In genomic region chr10:56139405-56139804, GRCh38 we compare ENCODE assay signal across 25 cellular contexts.
"Had no signal": no experiment of that assay in that cellular context is flagged by ENCODE, and none has a peak within 500 bp of the region (broad histone marks: within the 10 kb centered on the region; RNA-seq: fewer than 3 reads in every experiment).

No MANE protein-coding gene starts in this region.

- H3K79me2 ChIP-seq: hepatocyte had no signal

- H3K27ac ChIP-seq: breast epithelium, esophagus muscularis mucosa, hepatocyte, left ventricle myocardium inferior, sigmoid colon, thoracic aorta, upper lobe of left lung had no signal

- H3K4me3 Mint-ChIP-seq: activated B cell treated with CpG ODN at 0.5 μM for 24 hours; activated CD4-positive, alpha-beta memory T cell treated with anti-CD3 and anti-CD28 coated beads for 36 hours; activated naive CD4-positive, alpha-beta T cell treated with anti-CD3 and anti-CD28 coated beads for 36 hours; activated naive CD8-positive, alpha-beta T cell treated with anti-CD3 and anti-CD28 coated beads, Interleukin-2, amount 10 ng/mL, durations not matched to agents 7 days and 5 days; central memory CD8-positive, alpha-beta T cell; effector memory CD8-positive, alpha-beta T cell; mesothelial cell of epicardium; natural killer cell had no signal

- DNase-seq: activated B cell treated with CpG ODN at 0.5 μM for 24 hours; activated CD4-positive, alpha-beta memory T cell treated with anti-CD3 and anti-CD28 coated beads for 36 hours; activated CD4-positive, alpha-beta T cell treated with anti-CD3 and anti-CD28 coated beads for 4 hours; activated naive CD4-positive, alpha-beta T cell treated with anti-CD3 and anti-CD28 coated beads for 36 hours; activated naive CD8-positive, alpha-beta T cell treated with anti-CD3 and anti-CD28 coated beads, Interleukin-2, amount 10 ng/mL, durations not matched to agents 7 days and 5 days; activated T-cell treated with anti-CD3 and anti-CD28 coated beads, Interleukin-2, amount 50 U/mL, for 48 hours; amniotic stem cell; effector memory CD8-positive, alpha-beta T cell; glutamatergic neuron; kidney glomerular epithelial cell; left ventricle myocardium inferior; mammary epithelial cell; natural killer cell; sigmoid colon; stimulated activated CD4-positive, alpha-beta T cell treated with anti-CD3 and anti-CD28 coated beads, Interleukin-4, amount 100 ng/mL, for 1 hour; stimulated activated naive CD4-positive, alpha-beta T cell; T1000; upper lobe of left lung had no signal

- H3K36me3 ChIP-seq: breast epithelium, esophagus muscularis mucosa, left ventricle myocardium inferior, sigmoid colon, thoracic aorta, upper lobe of left lung had no signal

- H3K4me1 Mint-ChIP-seq: activated B cell treated with CpG ODN at 0.5 μM for 24 hours; activated naive CD8-positive, alpha-beta T cell treated with anti-CD3 and anti-CD28 coated beads, Interleukin-2, amount 10 ng/mL, durations not matched to agents 7 days and 5 days; central memory CD8-positive, alpha-beta T cell; mesothelial cell of epicardium; natural killer cell had no signal

- FAIRE-seq: colon had no signal

- H3K36me3 Mint-ChIP-seq: activated CD4-positive, alpha-beta memory T cell treated with anti-CD3 and anti-CD28 coated beads for 36 hours; activated naive CD8-positive, alpha-beta T cell treated with anti-CD3 and anti-CD28 coated beads, Interleukin-2, amount 10 ng/mL, durations not matched to agents 7 days and 5 days; mesothelial cell of epicardium; natural killer cell had no signal

- H3K9me3 Mint-ChIP-seq: activated B cell treated with CpG ODN at 0.5 μM for 24 hours; activated CD4-positive, alpha-beta memory T cell treated with anti-CD3 and anti-CD28 coated beads for 36 hours; effector memory CD8-positive, alpha-beta T cell; mesothelial cell of epicardium had no signal

- H3K27me3 Mint-ChIP-seq: activated B cell treated with CpG ODN at 0.5 μM for 24 hours; activated CD4-positive, alpha-beta memory T cell treated with anti-CD3 and anti-CD28 coated beads for 36 hours; activated naive CD8-positive, alpha-beta T cell treated with anti-CD3 and anti-CD28 coated beads, Interleukin-2, amount 10 ng/mL, durations not matched to agents 7 days and 5 days; central memory CD8-positive, alpha-beta T cell; effector memory CD8-positive, alpha-beta T cell had no signal

- H3K4me1 ChIP-seq: breast epithelium, esophagus muscularis mucosa, left ventricle myocardium inferior, sigmoid colon, upper lobe of left lung had no signal

- H3K9me3 ChIP-seq: breast epithelium, esophagus muscularis mucosa, left ventricle myocardium inferior, sigmoid colon, thoracic aorta, upper lobe of left lung had no signal

- ATAC-seq: effector memory CD8-positive, alpha-beta T cell; natural killer cell had no signal

- H2AFZ ChIP-seq: hepatocyte had no signal

- H3K4me2 ChIP-seq: hepatocyte had no signal

- H3K4me3 ChIP-seq: breast epithelium, esophagus muscularis mucosa, hepatocyte, left ventricle myocardium inferior, sigmoid colon, thoracic aorta, upper lobe of left lung had no signal

- H3K27me3 ChIP-seq: breast epithelium, esophagus muscularis mucosa, hepatocyte, sigmoid colon, upper lobe of left lung had no signal

- H3K27ac Mint-ChIP-seq: activated B cell treated with CpG ODN at 0.5 μM for 24 hours; activated CD4-positive, alpha-beta memory T cell treated with anti-CD3 and anti-CD28 coated beads for 36 hours; activated naive CD4-positive, alpha-beta T cell treated with anti-CD3 and anti-CD28 coated beads for 36 hours; activated naive CD8-positive, alpha-beta T cell treated with anti-CD3 and anti-CD28 coated beads, Interleukin-2, amount 10 ng/mL, durations not matched to agents 7 days and 5 days; effector memory CD8-positive, alpha-beta T cell; mesothelial cell of epicardium; natural killer cell had no signal
